In genomic region chr13:59651479-59651878, GRCh38 we compare ENCODE assay signal across 2 cellular contexts.
TF ChIP-seq lines count a peak whose summit lies in the region.

No MANE protein-coding gene starts in this region.

TF ChIP-seq in GM23338, 12 proteins besides CTCF, POLR2A, EP300 and RAD21:
- TF ChIP-seq REST (IDR thresholded peaks at IDR 0.05; ENCODE audit: unreplicated experiment) (no peak), ZNF331 (CRISPR knock-in tag; IDR thresholded peaks at IDR 0.05; ENCODE audit: low read depth) (no peak), ZNF114 (CRISPR knock-in tag; IDR thresholded peaks at IDR 0.05) (no peak), POLR2AphosphoS5 (IDR thresholded peaks at IDR 0.05; ENCODE audit: low read depth) (no peak), STAT1 (IDR thresholded peaks at IDR 0.05; ENCODE audit: unreplicated experiment) (no peak), NANOG (IDR thresholded peaks at IDR 0.05; ENCODE audit: borderline replicate concordance) (no peak), ETS1 (IDR thresholded peaks at IDR 0.05) (no peak), CREB1 (CRISPR knock-in tag; IDR thresholded peaks at IDR 0.05; ENCODE audit: low read depth) (no peak), ZNF462 (CRISPR knock-in tag; IDR thresholded peaks at IDR 0.05) (no peak), EZH2phosphoT487 (IDR thresholded peaks at IDR 0.05; ENCODE audit: unreplicated experiment) (no peak), EZH2 (IDR thresholded peaks at IDR 0.05; ENCODE audit: low read depth, unreplicated experiment) (no peak)

TF ChIP-seq in SK-N-SH, 30 proteins besides CTCF, POLR2A, EP300 and RAD21 (continued from another document):
- TF ChIP-seq REST (IDR thresholded peaks at IDR 0.05; ENCODE audit: low read depth, low read length), result no peak
- no peak for TF ChIP-seq SIN3A (IDR thresholded peaks at IDR 0.05; ENCODE audit: borderline replicate concordance, low read depth, low read length)
- TF ChIP-seq MXI1 (IDR thresholded peaks at IDR 0.05; ENCODE audit: low read depth, low read length), result no peak
- TF ChIP-seq ELF1 (IDR thresholded peaks at IDR 0.05), result no peak
- no peak for TF ChIP-seq NFIC (IDR thresholded peaks at IDR 0.05; ENCODE audit: borderline replicate concordance)
- no peak for TF ChIP-seq FOSL2 (IDR thresholded peaks at IDR 0.05; ENCODE audit: borderline replicate concordance, low read depth)
- TF ChIP-seq ZBTB33 (IDR thresholded peaks at IDR 0.05; ENCODE audit: borderline replicate concordance, low read depth), result no peak
